Comparison of ENCODE assay signal across 14 cellular contexts in the genomic region with DNA sequence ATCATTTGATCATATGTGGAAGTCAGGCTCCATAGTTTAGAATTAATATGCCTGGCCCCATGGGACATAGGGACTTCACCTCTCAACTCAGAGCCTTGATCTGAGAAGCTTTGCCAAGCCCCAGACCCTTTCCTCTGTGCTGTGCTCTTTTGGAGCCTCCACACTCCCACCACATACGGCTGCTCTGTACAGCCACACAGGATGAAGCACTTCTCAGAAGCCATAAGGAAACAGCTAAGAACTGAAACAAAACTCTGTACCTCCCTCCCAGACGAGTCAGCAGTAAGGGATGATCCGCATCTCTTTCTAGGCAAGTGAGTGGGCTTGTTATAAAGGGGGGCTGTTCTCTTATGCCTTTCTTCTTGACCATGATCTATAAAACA.
A peak's percentile ranks its signal among the peaks of the same experiment; 100 is the strongest.
DNase-seq lines count a peak whose midpoint lies in the region; ATAC-seq and TF ChIP-seq lines count a peak whose summit lies in the region.
"Had no signal": no experiment of that assay in that cellular context is flagged by ENCODE, and none has a peak within 500 bp of the region (broad histone marks: within the 10 kb centered on the region; RNA-seq: fewer than 3 reads in every experiment).

No MANE protein-coding gene starts in this region.

- H3K79me2 ChIP-seq in OCI-LY7 (ENCODE audit: insufficient read depth, low read depth, low read length), result peaks cover 5% of the 10 kb centered on the region; the same call in 1 of the 2 replicates
- peaks cover 94% of the 10 kb centered on the region for H3K79me2 ChIP-seq in Karpas-422 (ENCODE audit: low read length)

- no peaks in the 10 kb centered on the region for H3K9me2 ChIP-seq in OCI-LY7 (ENCODE audit: insufficient read depth, low read length)
- no peaks in the 10 kb centered on the region for H3K9me2 ChIP-seq in Karpas-422 (replicated peaks; ENCODE audit: insufficient read depth, low read length)

- H3K4me3 ChIP-seq in CD8-positive, alpha-beta memory T cell (ENCODE audit: low read length), result no peak overlapping the region
- H3K4me3 ChIP-seq in OCI-LY7 (ENCODE audit: low read depth, low read length, poor library complexity, severe bottlenecking) (no peak overlapping the region), Karpas-422 (ENCODE audit: low read length) (no peak overlapping the region)
- H3K4me3 ChIP-seq: ascending aorta had no signal

- peaks cover 71 to 90% (median 84%) of the 10 kb centered on the region in 3 donors for H3K4me1 Mint-ChIP-seq in CD8-positive, alpha-beta memory T cell
- peaks cover 79% of the 10 kb centered on the region for H3K4me1 Mint-ChIP-seq in activated CD4-positive, alpha-beta T cell treated with anti-CD3 and anti-CD28 coated beads, Interleukin-2, amount 10 ng/mL, durations not matched to agents 7 days and 5 days
- peaks cover 10% of the 10 kb centered on the region for H3K4me1 Mint-ChIP-seq in glutamatergic neuron (ENCODE audit: low read depth, unreplicated experiment)

- DNase-seq in CD8-positive, alpha-beta memory T cell, result no peak
- DNase-seq in activated CD4-positive, alpha-beta T cell treated with anti-CD3 and anti-CD28 coated beads, Interleukin-2, amount 10 ng/mL, durations not matched to agents 7 days and 5 days, result peak; percentile 27
- DNase-seq in kidney tubule cell (ENCODE audit: low spot score) (peak; percentile 31), OCI-LY7 (ENCODE audit: low spot score) (no peak), Karpas-422 (no peak), NCI-H2029 treated with DMSO at 0.1 percent for 48 hours (lab: John Stamatoyannopoulos, UW) (no peak), glutamatergic neuron (no peak)
- DNase-seq: erythroblast, naive B cell had no signal

- no peak for TF ChIP-seq CTCF in OCI-LY7 (conservative IDR thresholded peaks at IDR 0.05; ENCODE audit: low read length)
- no peak for TF ChIP-seq CTCF in glutamatergic neuron (IDR thresholded peaks at IDR 0.05; ENCODE audit: partially characterized antibody, unreplicated experiment)

- H4K20me1 ChIP-seq in OCI-LY7 (ENCODE audit: insufficient read depth, low read length) (no peaks in the 10 kb centered on the region), Karpas-422 (ENCODE audit: insufficient read depth, low read depth, low read length) (no peaks in the 10 kb centered on the region)

- no peak overlapping the region for H2AFZ ChIP-seq in OCI-LY7 (ENCODE audit: low read length)
- H2AFZ ChIP-seq in Karpas-422 (ENCODE audit: low read length), result no peak overlapping the region

- no peak overlapping the region for H3K4me2 ChIP-seq in OCI-LY7 (ENCODE audit: low read length)
- H3K4me2 ChIP-seq in Karpas-422 (ENCODE audit: low read depth, low read length, poor library complexity, severe bottlenecking), result no peak overlapping the region
- H3K4me2 ChIP-seq: KMS-11 had no signal

- H3K9me3 ChIP-seq in CD8-positive, alpha-beta memory T cell (ENCODE audit: low read length), result no peaks in the 10 kb centered on the region
- H3K9me3 ChIP-seq in OCI-LY7 (ENCODE audit: low read length) (no peaks in the 10 kb centered on the region), Karpas-422 (ENCODE audit: low read length) (no peaks in the 10 kb centered on the region)
- H3K9me3 ChIP-seq: ascending aorta had no signal

- H3K4me1 ChIP-seq in CD8-positive, alpha-beta memory T cell (ENCODE audit: insufficient read depth, low read length), result peaks cover 68% of the 10 kb centered on the region
- H3K4me1 ChIP-seq in OCI-LY7 (ENCODE audit: insufficient read depth, low read length, poor library complexity, severe bottlenecking) (no peaks in the 10 kb centered on the region), Karpas-422 (ENCODE audit: low read length) (no peaks in the 10 kb centered on the region)

- H3K27ac ChIP-seq in CD8-positive, alpha-beta memory T cell (ENCODE audit: low read depth, low read length), result no peak overlapping the region
- no peak overlapping the region for H3K27ac ChIP-seq in OCI-LY7 (ENCODE audit: low read depth, low read length, poor library complexity, severe bottlenecking)
- no peak overlapping the region for H3K27ac ChIP-seq in Karpas-422 (ENCODE audit: low read length)
- H3K27ac ChIP-seq: KMS-11, RWPE1 had no signal

- intact Hi-C loops in OCI-LY7 (cut with micrococcal nuclease; ENCODE audit: unreplicated experiment), result no loop called here

- CTCF ChIA-PET in CD8-positive, alpha-beta memory T cell (lab: Charles Lee), result interaction anchor here (1.2 to 1.5 kb wide), 2 partner anchors 9 to 17 kb away, joined by 4 to 5 read pairs; no protein-coding TSS in a partner anchor
- CTCF ChIA-PET in activated CD4-positive, alpha-beta T cell treated with anti-CD3 and anti-CD28 coated beads, Interleukin-2, amount 10 ng/mL, durations not matched to agents 7 days and 5 days (lab: Charles Lee), result interaction anchor here (0.6 to 6.6 kb wide), 4 partner anchors 12 to 128 kb away, joined by 3 to 33 read pairs (median 4); no protein-coding TSS in a partner anchor
- CTCF ChIA-PET in OCI-LY7 (lab: Charles Lee; ENCODE audit: unreplicated experiment), result no interaction called here

- peak; percentile 50 for ATAC-seq in GM19395 (IDR thresholded peaks at IDR 0.05; ENCODE audit: unreplicated experiment)
- ATAC-seq: WTC11 had no signal

- peak overlapping the region in 6 of 7 donors; percentile 16 to 84 (median 43) for H3K4me3 Mint-ChIP-seq in CD8-positive, alpha-beta memory T cell
- peak overlapping the region; percentile 13 for H3K4me3 Mint-ChIP-seq in activated CD4-positive, alpha-beta T cell treated with anti-CD3 and anti-CD28 coated beads, Interleukin-2, amount 10 ng/mL, durations not matched to agents 7 days and 5 days
- H3K4me3 Mint-ChIP-seq in glutamatergic neuron (ENCODE audit: unreplicated experiment), result no peak overlapping the region
- H3K4me3 Mint-ChIP-seq: naive B cell, WTC11 had no signal

- peaks cover 0 to 33% (median 7%) of the 10 kb centered on the region in 3 donors for H3K36me3 Mint-ChIP-seq in CD8-positive, alpha-beta memory T cell
- peaks cover 90% of the 10 kb centered on the region for H3K36me3 Mint-ChIP-seq in activated CD4-positive, alpha-beta T cell treated with anti-CD3 and anti-CD28 coated beads, Interleukin-2, amount 10 ng/mL, durations not matched to agents 7 days and 5 days (ENCODE audit: low read depth)
- peaks cover 4% of the 10 kb centered on the region for H3K36me3 Mint-ChIP-seq in glutamatergic neuron (ENCODE audit: unreplicated experiment)

- H3K9ac ChIP-seq in Karpas-422 (ENCODE audit: low read length), result no peak overlapping the region
- H3K9ac ChIP-seq: KMS-11 had no signal

- no peaks in the 10 kb centered on the region for H3K27me3 ChIP-seq in CD8-positive, alpha-beta memory T cell (ENCODE audit: insufficient read depth, low read length, poor library complexity, severe bottlenecking)
- H3K27me3 ChIP-seq in Karpas-422 (ENCODE audit: low read length), result no peaks in the 10 kb centered on the region
- H3K27me3 ChIP-seq: ascending aorta had no signal

- POLR2A ChIA-PET in CD8-positive, alpha-beta memory T cell (lab: Charles Lee), result no interaction called here
- POLR2A ChIA-PET in activated CD4-positive, alpha-beta T cell treated with anti-CD3 and anti-CD28 coated beads, Interleukin-2, amount 10 ng/mL, durations not matched to agents 7 days and 5 days (lab: Charles Lee), result no interaction called here
- POLR2A ChIA-PET in OCI-LY7 (lab: Charles Lee), result interaction anchor here (0.5 to 0.6 kb wide), 2 partner anchors 15 to 58 kb away, joined by 3 read pairs; no protein-coding TSS in a partner anchor

- H3K27ac Mint-ChIP-seq in CD8-positive, alpha-beta memory T cell, result peak overlapping the region in 7 of 8 donors; percentile 4 to 86 (median 69)
- H3K27ac Mint-ChIP-seq in activated CD4-positive, alpha-beta T cell treated with anti-CD3 and anti-CD28 coated beads, Interleukin-2, amount 10 ng/mL, durations not matched to agents 7 days and 5 days, result peak overlapping the region; percentile 77
- no peak overlapping the region for H3K27ac Mint-ChIP-seq in glutamatergic neuron (ENCODE audit: unreplicated experiment)

- no peaks in the 10 kb centered on the region for H3K9me3 Mint-ChIP-seq in CD8-positive, alpha-beta memory T cell
- peaks cover 25% of the 10 kb centered on the region for H3K9me3 Mint-ChIP-seq in activated CD4-positive, alpha-beta T cell treated with anti-CD3 and anti-CD28 coated beads, Interleukin-2, amount 10 ng/mL, durations not matched to agents 7 days and 5 days
- peaks cover 2% of the 10 kb centered on the region for H3K9me3 Mint-ChIP-seq in glutamatergic neuron (ENCODE audit: unreplicated experiment)

- peaks cover 15% of the 10 kb centered on the region for H3K36me3 ChIP-seq in CD8-positive, alpha-beta memory T cell (ENCODE audit: insufficient read depth, low read length)
- peaks cover 48% of the 10 kb centered on the region for H3K36me3 ChIP-seq in OCI-LY7 (ENCODE audit: insufficient read depth, low read length)
- H3K36me3 ChIP-seq in Karpas-422 (ENCODE audit: insufficient read depth, low read length), result 0 out of 2 replicates have a peak, but pooled peaks cover 9% of the 10 kb centered on the region

- H3K27me3 Mint-ChIP-seq in CD8-positive, alpha-beta memory T cell, result no peaks in the 10 kb centered on the region
- H3K27me3 Mint-ChIP-seq in activated CD4-positive, alpha-beta T cell treated with anti-CD3 and anti-CD28 coated beads, Interleukin-2, amount 10 ng/mL, durations not matched to agents 7 days and 5 days, result no peaks in the 10 kb centered on the region
- H3K27me3 Mint-ChIP-seq in glutamatergic neuron (ENCODE audit: unreplicated experiment), result no peaks in the 10 kb centered on the region
- H3K27me3 Mint-ChIP-seq: naive B cell had no signal

- BruUV-seq in OCI-LY7 (replicated peaks; lab: Mats Ljungman, UMichigan), result no TSS peak

Comparison
In these comparisons a context has a peak if more than half of its experiments do, and no peak if none do; other contexts are left out.
1. DNase-seq: peak in activated CD4-positive, alpha-beta T cell treated with anti-CD3 and anti-CD28 coated beads, Interleukin-2, amount 10 ng/mL, durations not matched to agents 7 days and 5 days (single experiment) and kidney tubule cell (single experiment); none in CD8-positive, alpha-beta memory T cell (0 of 5), OCI-LY7 (single experiment), Karpas-422 (single experiment), NCI-H2029 treated with DMSO at 0.1 percent for 48 hours (single experiment) and glutamatergic neuron (single experiment).